In genomic region chr3:56110886-56111285, GRCh38 we compare ENCODE assay signal across 26 cellular contexts.
DNase-seq lines count a peak whose midpoint lies in the region; ATAC-seq, FAIRE-seq and TF ChIP-seq lines count a peak whose summit lies in the region.
"Had no signal": no experiment of that assay in that cellular context is flagged by ENCODE, and none has a peak within 500 bp of the region (broad histone marks: within the 10 kb centered on the region; RNA-seq: fewer than 3 reads in every experiment).

No MANE protein-coding gene starts in this region.

- H3K4me2 ChIP-seq in hepatocyte (no peak overlapping the region), neuronal stem cell (ENCODE audit: insufficient read depth, low read length, poor library complexity, severe bottlenecking) (no peak overlapping the region)
- H3K4me2 ChIP-seq: PC-9 had no signal

- no peak for FAIRE-seq in GM12891 (lab: Jason Lieb, UNC)

- WGBS in hepatocyte (ENCODE audit: low lambda C conversion rate, missing lambda C conversion rate): 50% methylated on average over 3 of the region's 3 CpGs
- no CpG with 5 or more reads among the region's 3 CpGs for WGBS in neuronal stem cell (ENCODE audit: extremely low coverage in 2 of 2, insufficient read length in 2 of 2, insufficient replicate concordance in 1 of 2), 2 donors

- H3K4me3 ChIP-seq in hepatocyte: no peak overlapping the region
- H3K4me3 ChIP-seq in neuronal stem cell (ENCODE audit: low read length in 2 of 2): no peak overlapping the region
- H3K4me3 ChIP-seq: PC-9, SJSA1 had no signal

- H2BK120ac ChIP-seq in neuronal stem cell (ENCODE audit: low read depth, low read length): no peak overlapping the region

- H4K91ac ChIP-seq in neuronal stem cell (ENCODE audit: low read depth, low read length, poor library complexity): no peak overlapping the region

- H3K36me3 Mint-ChIP-seq in WTC11: peaks cover 22% of the 10 kb centered on the region
- no peaks in the 10 kb centered on the region for H3K36me3 Mint-ChIP-seq in activated CD4-positive, alpha-beta T cell treated with anti-CD3 and anti-CD28 coated beads for 36 hours (ENCODE audit: low read depth)
- no peaks in the 10 kb centered on the region for H3K36me3 Mint-ChIP-seq in CD4-positive, alpha-beta T cell (ENCODE audit: low read depth)
- H3K36me3 Mint-ChIP-seq: CD8-positive, alpha-beta memory T cell had no signal

- no peak overlapping the region for H3K4ac ChIP-seq in neuronal stem cell (ENCODE audit: low read length)

- no peak overlapping the region for H3K18ac ChIP-seq in neuronal stem cell (ENCODE audit: low read length)

- peaks cover 3% of the 10 kb centered on the region; the same call in 1 of the 2 replicates for H3K27me3 Mint-ChIP-seq in WTC11 (ENCODE audit: low read depth)
- H3K27me3 Mint-ChIP-seq in activated CD4-positive, alpha-beta T cell treated with anti-CD3 and anti-CD28 coated beads for 36 hours: peaks cover 8% of the 10 kb centered on the region
- H3K27me3 Mint-ChIP-seq in CD4-positive, alpha-beta T cell: peaks cover 9% of the 10 kb centered on the region

- H4K8ac ChIP-seq in neuronal stem cell (ENCODE audit: low read depth, low read length): no peak overlapping the region

- no peaks in the 10 kb centered on the region for H3K79me2 ChIP-seq in hepatocyte

- DNase-seq in WTC11 (ENCODE audit: low spot score) (no peak), hepatocyte (ENCODE audit: low spot score) (no peak), neuronal stem cell (ENCODE audit: low spot score) (no peak), GM12891 (ENCODE audit: insufficient read length, low spot score) (no peak), cerebellar nuclear complex (lab: John Stamatoyannopoulos, UW) (no peak)
- DNase-seq in activated CD4-positive, alpha-beta T cell treated with anti-CD3 and anti-CD28 coated beads for 36 hours: no peak
- DNase-seq in CD4-positive, alpha-beta T cell: no peak
- DNase-seq: C1 segment of cervical spinal cord; Calu3; CD8-positive, alpha-beta memory T cell; DMS153; DND-41; GOT3; NCI-H1048; NCI-H1417; NCI-H1694; NCI-H2029 treated with DMSO at 0.1 percent for 48 hours; NCI-H446 treated with DMSO at 0.1 percent for 48 hours; NCI-H526; NCI-H82; NK-92 treated with Interleukin-12 subunit alpha and Interleukin-12 subunit beta, amount 100 ng/mL, for 24 hours; PC-9; Right ventricle myocardium superior had no signal

- ATAC-seq in WTC11: no peak
- ATAC-seq in activated CD4-positive, alpha-beta T cell treated with anti-CD3 and anti-CD28 coated beads for 36 hours: no peak
- ATAC-seq in CD4-positive, alpha-beta T cell (ENCODE audit: poor library complexity): no peak
- ATAC-seq: HCT116 had no signal

- no peak overlapping the region for H2AK5ac ChIP-seq in neuronal stem cell (ENCODE audit: low read depth, low read length)

- H2BK5ac ChIP-seq in neuronal stem cell (ENCODE audit: low read length): no peak overlapping the region

- no peaks in the 10 kb centered on the region for H4K20me1 ChIP-seq in hepatocyte (ENCODE audit: insufficient read depth, poor library complexity, severe bottlenecking)

- POLR2A ChIA-PET in WTC11 (lab: Charles Lee): no interaction called here
- POLR2A ChIA-PET in activated CD4-positive, alpha-beta T cell treated with anti-CD3 and anti-CD28 coated beads for 36 hours (lab: Charles Lee): no interaction called here
- POLR2A ChIA-PET in CD4-positive, alpha-beta T cell (lab: Charles Lee): no interaction called here

- CTCF ChIA-PET in WTC11 (lab: Charles Lee): interaction anchor here (1.2 kb wide), 1 partner anchor 21 kb away, joined by 3 read pairs; no protein-coding TSS in a partner anchor
- CTCF ChIA-PET in activated CD4-positive, alpha-beta T cell treated with anti-CD3 and anti-CD28 coated beads for 36 hours (lab: Charles Lee): interaction anchor here (1.0 kb wide), 1 partner anchor 9 kb away, joined by 3 read pairs; no protein-coding TSS in a partner anchor
- CTCF ChIA-PET in CD4-positive, alpha-beta T cell (lab: Charles Lee): no interaction called here

- H3K4me1 Mint-ChIP-seq in WTC11: peaks cover 53% of the 10 kb centered on the region
- H3K4me1 Mint-ChIP-seq in activated CD4-positive, alpha-beta T cell treated with anti-CD3 and anti-CD28 coated beads for 36 hours: no peaks in the 10 kb centered on the region
- H3K4me1 Mint-ChIP-seq in CD4-positive, alpha-beta T cell (ENCODE audit: low read depth): no peaks in the 10 kb centered on the region
- H3K4me1 Mint-ChIP-seq: CD8-positive, alpha-beta memory T cell had no signal

- no peaks in the 10 kb centered on the region for H3K9me2 ChIP-seq in hepatocyte (replicated peaks; ENCODE audit: insufficient read depth)

- H3K27me3 ChIP-seq in hepatocyte (no peaks in the 10 kb centered on the region), neuronal stem cell (ENCODE audit: control insufficient read depth in 3 of 3, insufficient read depth in 3 of 3, low read depth in 1 of 3, low read length in 3 of 3) (no peaks in the 10 kb centered on the region)
- H3K27me3 ChIP-seq in CD4-positive, alpha-beta T cell (ENCODE audit: control insufficient read depth, insufficient read depth, low read length): no peaks in the 10 kb centered on the region
- H3K27me3 ChIP-seq: SJSA1 had no signal

- H3K9me3 ChIP-seq in hepatocyte (ENCODE audit: low read depth): no peaks in the 10 kb centered on the region
- peaks cover 0 to 12% of the 10 kb centered on the region in 2 donors for H3K9me3 ChIP-seq in neuronal stem cell (replicated peaks in 1 of 2; ENCODE audit: control insufficient read depth in 2 of 2, insufficient read depth in 1 of 2, low read depth in 1 of 2, low read length in 2 of 2)
- H3K9me3 ChIP-seq in CD4-positive, alpha-beta T cell (ENCODE audit: control insufficient read depth, low read length): no peaks in the 10 kb centered on the region
- H3K9me3 ChIP-seq: SJSA1 had no signal

- no peak overlapping the region for H3K14ac ChIP-seq in neuronal stem cell (ENCODE audit: low read length)

- H2AFZ ChIP-seq in hepatocyte: no peak overlapping the region
- H2AFZ ChIP-seq in neuronal stem cell (ENCODE audit: low read length): peak overlapping the region; percentile 43
- H2AFZ ChIP-seq: PC-9 had no signal

- no peak for TF ChIP-seq POLR2A in GM12891 (IDR thresholded peaks at IDR 0.05; ENCODE audit: low read depth, low read length)

- no peak overlapping the region for H3K4me3 Mint-ChIP-seq in WTC11
- no peak overlapping the region for H3K4me3 Mint-ChIP-seq in activated CD4-positive, alpha-beta T cell treated with anti-CD3 and anti-CD28 coated beads for 36 hours
- H3K4me3 Mint-ChIP-seq in CD4-positive, alpha-beta T cell: no peak overlapping the region
- H3K4me3 Mint-ChIP-seq: CD8-positive, alpha-beta memory T cell had no signal

- no peak overlapping the region for H3K23ac ChIP-seq in neuronal stem cell (ENCODE audit: low read depth, low read length, poor library complexity)

- peak overlapping the region; percentile 65 for H3K27ac Mint-ChIP-seq in WTC11
- H3K27ac Mint-ChIP-seq in activated CD4-positive, alpha-beta T cell treated with anti-CD3 and anti-CD28 coated beads for 36 hours: no peak overlapping the region
- no peak overlapping the region for H3K27ac Mint-ChIP-seq in CD4-positive, alpha-beta T cell
- H3K27ac Mint-ChIP-seq: CD8-positive, alpha-beta memory T cell had no signal

- peaks cover 29% of the 10 kb centered on the region for H3K9me3 Mint-ChIP-seq in WTC11
- H3K9me3 Mint-ChIP-seq in activated CD4-positive, alpha-beta T cell treated with anti-CD3 and anti-CD28 coated beads for 36 hours (ENCODE audit: low read depth): peaks cover 7% of the 10 kb centered on the region
- peaks cover 7% of the 10 kb centered on the region for H3K9me3 Mint-ChIP-seq in CD4-positive, alpha-beta T cell

- TF ChIP-seq CTCF in WTC11 (IDR thresholded peaks at IDR 0.05) (no peak), hepatocyte (IDR thresholded peaks at IDR 0.05; ENCODE audit: poor library complexity) (no peak)
- no peak for TF ChIP-seq CTCF in CD4-positive, alpha-beta T cell (IDR thresholded peaks at IDR 0.05)

- H3K79me1 ChIP-seq in neuronal stem cell (ENCODE audit: low read depth, low read length): no peaks in the 10 kb centered on the region

- H3K27ac ChIP-seq in hepatocyte: peak overlapping the region; percentile 66
- no peak overlapping the region for H3K27ac ChIP-seq in neuronal stem cell (replicated peaks; ENCODE audit: low read length)
- H3K27ac ChIP-seq in CD4-positive, alpha-beta T cell (ENCODE audit: low read depth, low read length): no peak overlapping the region
- H3K27ac ChIP-seq: HL-60, PC-9, SJSA1 had no signal

- intact Hi-C loops in activated CD4-positive, alpha-beta T cell treated with anti-CD3 and anti-CD28 coated beads for 36 hours (cut with DNase I, micrococcal nuclease): no loop called here
- intact Hi-C loops in CD4-positive, alpha-beta T cell (cut with DNase I, micrococcal nuclease): no loop called here

- no peak overlapping the region for H2BK15ac ChIP-seq in neuronal stem cell (ENCODE audit: low read length)

- no peak overlapping the region for H2BK12ac ChIP-seq in neuronal stem cell (ENCODE audit: low read length)

- H3K9ac ChIP-seq in neuronal stem cell (ENCODE audit: low read depth, low read length, poor library complexity): no peak overlapping the region

- no peaks in the 10 kb centered on the region for H3K4me1 ChIP-seq in hepatocyte (ENCODE audit: insufficient read depth)
- peaks cover 9 to 15% of the 10 kb centered on the region in 2 donors for H3K4me1 ChIP-seq in neuronal stem cell (ENCODE audit: control insufficient read depth in 2 of 2, insufficient read depth in 1 of 2, low read depth in 1 of 2, low read length in 2 of 2)

- H3K36me3 ChIP-seq in hepatocyte (replicated peaks; ENCODE audit: insufficient read depth, low read depth) (no peaks in the 10 kb centered on the region), neuronal stem cell (replicated peaks in 1 of 2; ENCODE audit: control insufficient read depth in 2 of 2, insufficient read depth in 2 of 2, low read length in 2 of 2) (no peaks in the 10 kb centered on the region)
- H3K36me3 ChIP-seq: SJSA1 had no signal

TF ChIP-seq in WTC11, 78 proteins besides CTCF, POLR2A, EP300 and RAD21 (continues in another document):
- TF ChIP-seq ZMAT4 (CRISPR knock-in tag; IDR thresholded peaks at IDR 0.05): no peak
- no peak for TF ChIP-seq CBFB (CRISPR knock-in tag; IDR thresholded peaks at IDR 0.05; ENCODE audit: low read depth)

TF ChIP-seq in GM12891, 5 proteins besides CTCF, POLR2A, EP300 and RAD21:
- TF ChIP-seq POLR2AphosphoS5 (IDR thresholded peaks at IDR 0.05; ENCODE audit: low read depth, low read length): no peak
- no peak for TF ChIP-seq PAX5 (IDR thresholded peaks at IDR 0.05; ENCODE audit: insufficient read depth, low read length, severe bottlenecking)
- TF ChIP-seq POU2F2 (IDR thresholded peaks at IDR 0.05; ENCODE audit: low read depth, low read length): no peak
- no peak for TF ChIP-seq TAF1 (IDR thresholded peaks at IDR 0.05; ENCODE audit: low read depth, low read length)
- TF ChIP-seq SPI1 (IDR thresholded peaks at IDR 0.05; ENCODE audit: low read depth, low read length): no peak
